Comparison of ENCODE assay signal across 28 cellular contexts in the genomic region with DNA sequence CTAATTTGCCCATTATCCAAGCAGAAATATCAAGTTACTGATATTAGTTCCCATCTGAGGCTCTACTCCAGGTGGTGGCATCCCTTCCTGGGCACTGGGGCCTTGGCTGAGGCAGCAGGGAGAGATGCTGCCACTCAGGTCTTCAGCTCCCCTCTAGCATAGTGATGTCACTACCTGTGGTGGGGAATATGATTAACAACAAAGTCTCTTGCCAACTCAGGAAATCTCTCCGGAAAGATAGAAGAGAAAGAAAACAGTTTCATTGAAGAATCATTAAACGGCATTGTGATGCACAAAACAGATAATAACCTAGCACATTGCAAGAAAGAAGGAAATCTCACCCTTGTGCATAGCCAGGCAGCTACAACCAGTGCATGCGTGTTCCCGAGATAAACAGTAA. TPM values are rescaled to one million over a fixed set of nuclear protein-coding genes. Genes with fewer than 3 reads are reported as not detected.
DNase-seq lines count a peak whose midpoint lies in the region; ATAC-seq and TF ChIP-seq lines count a peak whose summit lies in the region.
"Had no signal": no experiment of that assay in that cellular context is flagged by ENCODE, and none has a peak within 500 bp of the region (broad histone marks: within the 10 kb centered on the region; RNA-seq: fewer than 3 reads in every experiment).

No MANE protein-coding gene starts in this region.

- peak; percentile 59 to 69 for ATAC-seq in activated T-cell treated with anti-CD3 and anti-CD28 coated beads, Interleukin-2, amount 50 U/mL, for 4 hours
- peak; percentile 85 for ATAC-seq in T-helper 17 cell
- ATAC-seq: left ventricle myocardium superior, pancreas, PC-3 had no signal

- H3K4me1 Mint-ChIP-seq in activated T-cell treated with anti-CD3 and anti-CD28 coated beads, Interleukin-2, amount 50 U/mL, for 4 hours (ENCODE audit: low read depth) = peaks cover 27% of the 10 kb centered on the region
- peaks cover 19 to 29% (median 24%) of the 10 kb centered on the region in 3 donors for H3K4me1 Mint-ChIP-seq in CD8-positive, alpha-beta memory T cell
- peaks cover 27% of the 10 kb centered on the region for H3K4me1 Mint-ChIP-seq in T-helper 17 cell
- H3K4me1 Mint-ChIP-seq: neural progenitor cell had no signal

- no peaks in the 10 kb centered on the region for H3F3A ChIP-seq in smooth muscle cell (ENCODE audit: low read depth)

- no peak for TF ChIP-seq CTCF in smooth muscle cell (IDR thresholded peaks at IDR 0.05; ENCODE audit: borderline replicate concordance, insufficient read depth, poor library complexity, severe bottlenecking)

- 87% methylated on average over 4 of the region's 4 CpGs for WGBS in smooth muscle cell (ENCODE audit: low lambda C conversion rate)

- H3K27me3 ChIP-seq in CD8-positive, alpha-beta memory T cell (ENCODE audit: insufficient read depth, low read length, poor library complexity, severe bottlenecking) = no peaks in the 10 kb centered on the region
- peaks cover 3% of the 10 kb centered on the region for H3K27me3 ChIP-seq in smooth muscle cell (ENCODE audit: low read depth)
- H3K27me3 ChIP-seq: BLaER1 treated with 17β-estradiol and CSF1 and Interleukin-3, amounts not matched to agents 10 nM and 100 nM; neural progenitor cell; pancreas had no signal

- no peaks in the 10 kb centered on the region for H3K9me3 ChIP-seq in CD8-positive, alpha-beta memory T cell (ENCODE audit: low read length)
- H3K9me3 ChIP-seq in T-helper 17 cell (ENCODE audit: control insufficient read depth, low read length, poor library complexity, severe bottlenecking) (no peaks in the 10 kb centered on the region), smooth muscle cell (replicated peaks; ENCODE audit: low read depth) (no peaks in the 10 kb centered on the region)
- H3K9me3 ChIP-seq: BLaER1 treated with 17β-estradiol and CSF1 and Interleukin-3, amounts not matched to agents 10 nM and 100 nM; pancreas; thoracic aorta had no signal

- H3K4me1 ChIP-seq in CD8-positive, alpha-beta memory T cell (ENCODE audit: insufficient read depth, low read length) = peaks cover 20% of the 10 kb centered on the region
- H3K4me1 ChIP-seq in smooth muscle cell (ENCODE audit: low read depth) = no peaks in the 10 kb centered on the region
- H3K4me1 ChIP-seq: neural progenitor cell, pancreas had no signal

- no peaks in the 10 kb centered on the region for H3K9me3 Mint-ChIP-seq in activated T-cell treated with anti-CD3 and anti-CD28 coated beads, Interleukin-2, amount 50 U/mL, for 4 hours
- no peaks in the 10 kb centered on the region for H3K9me3 Mint-ChIP-seq in CD8-positive, alpha-beta memory T cell
- H3K9me3 Mint-ChIP-seq: neural progenitor cell had no signal

- no peak overlapping the region for H3K4me3 Mint-ChIP-seq in activated T-cell treated with anti-CD3 and anti-CD28 coated beads, Interleukin-2, amount 50 U/mL, for 4 hours
- peak overlapping the region in 5 of 7 donors; percentile 1 to 24 (median 6) for H3K4me3 Mint-ChIP-seq in CD8-positive, alpha-beta memory T cell
- peak overlapping the region; percentile 21 for H3K4me3 Mint-ChIP-seq in T-helper 17 cell
- H3K4me3 Mint-ChIP-seq: neural progenitor cell had no signal

- H3K27ac ChIP-seq in CD8-positive, alpha-beta memory T cell (ENCODE audit: low read depth, low read length) = no peak overlapping the region
- no peak overlapping the region for H3K27ac ChIP-seq in smooth muscle cell (ENCODE audit: low read depth)
- H3K27ac ChIP-seq: BLaER1 treated with 17β-estradiol and CSF1 and Interleukin-3, amounts not matched to agents 10 nM and 100 nM; neural progenitor cell; pancreas; thoracic aorta; WERI-Rb-1 had no signal

- no peaks in the 10 kb centered on the region for H3K36me3 Mint-ChIP-seq in activated T-cell treated with anti-CD3 and anti-CD28 coated beads, Interleukin-2, amount 50 U/mL, for 4 hours (ENCODE audit: insufficient read depth)
- H3K36me3 Mint-ChIP-seq in CD8-positive, alpha-beta memory T cell = no peaks in the 10 kb centered on the region
- no peaks in the 10 kb centered on the region for H3K36me3 Mint-ChIP-seq in T-helper 17 cell (ENCODE audit: low read depth)
- H3K36me3 Mint-ChIP-seq: neural progenitor cell had no signal

- POLR2A ChIA-PET in CD8-positive, alpha-beta memory T cell (lab: Charles Lee) = no interaction called here

- no peak overlapping the region for H3K4me2 ChIP-seq in smooth muscle cell
- H3K4me2 ChIP-seq: BLaER1 treated with 17β-estradiol and CSF1 and Interleukin-3, amounts not matched to agents 10 nM and 100 nM; neural progenitor cell had no signal

- no peak overlapping the region for H3K4me3 ChIP-seq in CD8-positive, alpha-beta memory T cell (ENCODE audit: low read length)
- no peak overlapping the region for H3K4me3 ChIP-seq in smooth muscle cell
- H3K4me3 ChIP-seq: BLaER1 treated with 17β-estradiol and CSF1 and Interleukin-3, amounts not matched to agents 10 nM and 100 nM; neural progenitor cell; pancreas; thoracic aorta had no signal

- H3K36me3 ChIP-seq in CD8-positive, alpha-beta memory T cell (ENCODE audit: insufficient read depth, low read length) = no peaks in the 10 kb centered on the region
- H3K36me3 ChIP-seq in smooth muscle cell (ENCODE audit: low read depth) = no peaks in the 10 kb centered on the region
- H3K36me3 ChIP-seq: BLaER1 treated with 17β-estradiol and CSF1 and Interleukin-3, amounts not matched to agents 10 nM and 100 nM; neural progenitor cell; pancreas; thoracic aorta; WERI-Rb-1 had no signal

- no peak for DNase-seq in activated T-cell treated with anti-CD3 and anti-CD28 coated beads, Interleukin-2, amount 50 U/mL, for 4 hours
- DNase-seq in activated T-cell treated with anti-CD3 and anti-CD28 coated beads for 4 hours = no peak
- peak in 2 of 5 donors; percentile 11 to 46 for DNase-seq in CD8-positive, alpha-beta memory T cell
- no peak for DNase-seq in T-helper 17 cell
- DNase-seq in dermis microvascular lymphatic vessel endothelial cell (ENCODE audit: low read depth in 2 of 2) = peak; percentile 37 to 47
- no peak for DNase-seq in smooth muscle cell (lab: John Stamatoyannopoulos, UW; ENCODE audit: unreplicated experiment)
- DNase-seq in anterior cingulate cortex (lab: John Stamatoyannopoulos, UW) = no peak
- no peak for DNase-seq in ACHN
- DNase-seq: Calu3; dermis blood vessel endothelial cell; DMS79; H7; KBM-7; kidney; left ventricle myocardium superior; mesendoderm; MM.1S; NCI-H1105 treated with DMSO at 0.1 percent for 48 hours; NCI-H2029 treated with DMSO at 0.1 percent for 48 hours; NCI-H524 treated with DMSO at 0.1 percent for 48 hours; pancreas; PC-3; stimulated activated naive CD4-positive, alpha-beta T cell treated with Interleukin-2 at 50 U/mL for 16 hours; T-helper 9 cell; WERI-Rb-1 had no signal

- H2AFZ ChIP-seq in smooth muscle cell (ENCODE audit: low read depth) = no peak overlapping the region
- H2AFZ ChIP-seq: neural progenitor cell had no signal

- H4K20me1 ChIP-seq in smooth muscle cell (ENCODE audit: low read depth) = no peaks in the 10 kb centered on the region
- H4K20me1 ChIP-seq: BLaER1 treated with 17β-estradiol and CSF1 and Interleukin-3, amounts not matched to agents 10 nM and 100 nM had no signal

- H3K27ac Mint-ChIP-seq in CD8-positive, alpha-beta memory T cell = peak overlapping the region; percentile 3 to 91 (median 72)
- peak overlapping the region; percentile 83 for H3K27ac Mint-ChIP-seq in T-helper 17 cell
- H3K27ac Mint-ChIP-seq: neural progenitor cell had no signal

- H3K79me2 ChIP-seq in smooth muscle cell (ENCODE audit: low read depth) = no peaks in the 10 kb centered on the region

- in situ Hi-C loops in ACHN (cut with HindIII; ENCODE audit: low pct_ligation_motif_present, low pct_unique_long_range_greater_than_20kb, low sequenced_read_pairs) = no loop called here

- H3K9ac ChIP-seq in smooth muscle cell (ENCODE audit: low read depth) = no peak overlapping the region
- H3K9ac ChIP-seq: BLaER1 treated with 17β-estradiol and CSF1 and Interleukin-3, amounts not matched to agents 10 nM and 100 nM; neural progenitor cell had no signal

- CTCF ChIA-PET in CD8-positive, alpha-beta memory T cell (lab: Charles Lee) = interaction anchor here (4.5 kb wide), 1 partner anchor 7 kb away, joined by 44 read pairs; no protein-coding TSS in a partner anchor

- H3K27me3 Mint-ChIP-seq in activated T-cell treated with anti-CD3 and anti-CD28 coated beads, Interleukin-2, amount 50 U/mL, for 4 hours (ENCODE audit: low read depth) = no peaks in the 10 kb centered on the region
- peaks cover 0 to under 1% of the 10 kb centered on the region in 2 donors for H3K27me3 Mint-ChIP-seq in CD8-positive, alpha-beta memory T cell
- H3K27me3 Mint-ChIP-seq in T-helper 17 cell = peaks cover 5% of the 10 kb centered on the region

RNA-seq across cellular contexts. Expression of a gene that starts 12.2 kb away (rescaled TPM):
- 10 to 100 TPM; 52.7 to 69.4 (median 66.9) TPM for total RNA-seq in activated T-cell treated with anti-CD3 and anti-CD28 coated beads, Interleukin-2, amount 50 U/mL, for 4 hours
- total RNA-seq in CD8-positive, alpha-beta memory T cell = 10 to 100 TPM; 89.0 to 89.7 TPM
- 15.5 TPM for polyA plus RNA-seq in CD8-positive, alpha-beta memory T cell
- total RNA-seq in T-helper 17 cell (10 to 100 TPM; 78.9 to 80.5 TPM), dermis microvascular lymphatic vessel endothelial cell (17.5 and 23.4 TPM in 2 replicates), smooth muscle cell (30.8 and 36.9 TPM in 2 replicates)
- polyA plus RNA-seq in smooth muscle cell = 5.9 and 9.7 TPM in 2 replicates

Comparison
In these comparisons a context has a peak if more than half of its experiments do, and no peak if none do; other contexts are left out.
1. DNase-seq: peak in dermis microvascular lymphatic vessel endothelial cell (2 of 2); none in activated T-cell treated with anti-CD3 and anti-CD28 coated beads, Interleukin-2, amount 50 U/mL, for 4 hours (single experiment), activated T-cell treated with anti-CD3 and anti-CD28 coated beads for 4 hours (single experiment), T-helper 17 cell (0 of 3), smooth muscle cell (single experiment), anterior cingulate cortex (0 of 58) and ACHN (single experiment).